ENCODE assay signal across 1 cellular context in genomic region chr9:36855443-36856315, GRCh38.
TF ChIP-seq lines count a peak whose summit lies in the region.

No MANE protein-coding gene starts in this region.

TF ChIP-seq in SK-N-SH, 30 proteins besides CTCF, POLR2A, EP300 and RAD21:
- no peak for TF ChIP-seq REST (IDR thresholded peaks at IDR 0.05; ENCODE audit: low read depth, low read length)
- TF ChIP-seq MAX (IDR thresholded peaks at IDR 0.05; ENCODE audit: low read depth): no peak
- TF ChIP-seq RFX5 (IDR thresholded peaks at IDR 0.05; ENCODE audit: low read length): no peak
- TF ChIP-seq TAF1 (IDR thresholded peaks at IDR 0.05; ENCODE audit: borderline replicate concordance, low read depth, low read length): no peak
- no peak for TF ChIP-seq USF2 (IDR thresholded peaks at IDR 0.05; ENCODE audit: borderline replicate concordance, low read depth, low read length)
- no peak for TF ChIP-seq NFIC (IDR thresholded peaks at IDR 0.05; ENCODE audit: borderline replicate concordance)
- no peak for TF ChIP-seq EZH2phosphoT487 (IDR thresholded peaks at IDR 0.05; ENCODE audit: borderline replicate concordance, low read depth)
- no peak for TF ChIP-seq TCF12 (IDR thresholded peaks at IDR 0.05)
- no peak for TF ChIP-seq MEF2A (IDR thresholded peaks at IDR 0.05; ENCODE audit: borderline replicate concordance, low read depth)
- TF ChIP-seq NRF1 (IDR thresholded peaks at IDR 0.05; ENCODE audit: low read depth, low read length): no peak
- TF ChIP-seq GATA2 (CRISPR knock-in tag; IDR thresholded peaks at IDR 0.05): no peak
